ENCODE assay signal across 29 cellular contexts in the genomic region with DNA sequence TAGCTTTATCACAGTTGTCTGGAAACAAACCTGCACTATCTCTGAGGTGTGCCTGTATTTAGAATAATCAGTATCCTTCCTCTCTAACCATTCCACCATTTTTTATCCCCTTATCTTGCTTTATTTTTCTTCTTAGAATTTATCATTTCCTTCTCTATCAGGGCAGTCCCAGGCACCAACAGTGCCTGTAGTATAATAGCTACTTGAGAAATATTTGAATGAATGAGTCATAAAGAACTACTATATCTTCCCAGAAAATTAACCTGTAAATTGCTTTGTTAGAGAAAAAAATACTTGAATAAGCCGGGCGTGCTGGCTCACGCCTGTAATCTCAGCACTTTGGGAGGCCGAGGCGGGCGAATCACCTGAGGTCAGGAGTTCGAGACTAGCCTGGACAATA. TPM values are rescaled to one million over a fixed set of nuclear protein-coding genes. Genes with fewer than 3 reads are reported as not detected.
DNase-seq lines count a peak whose midpoint lies in the region; ATAC-seq, FAIRE-seq and TF ChIP-seq lines count a peak whose summit lies in the region.
"Had no signal": no experiment of that assay in that cellular context is flagged by ENCODE, and none has a peak within 500 bp of the region (broad histone marks: within the 10 kb centered on the region; RNA-seq: fewer than 3 reads in every experiment).

No MANE protein-coding gene starts in this region.

- H3K9me1 ChIP-seq in K562 (ENCODE audit: control insufficient read depth, insufficient read depth, low read length), result no peaks in the 10 kb centered on the region

- no peaks in the 10 kb centered on the region for H4K20me1 ChIP-seq in K562 (replicated peaks; ENCODE audit: control insufficient read depth, insufficient read depth, low read length)

- ATAC-seq in K562 (no peak), GM18505 (IDR thresholded peaks at IDR 0.05; ENCODE audit: unreplicated experiment) (no peak), T-cell (replicated peaks in 1 of 4) (no peak)
- ATAC-seq: body of pancreas; heart left ventricle; natural killer cell; right cardiac atrium; stimulated activated naive CD8-positive, alpha-beta T cell treated with anti-CD3 and anti-CD28 coated beads, Interleukin-15, Interleukin-2, amounts not matched to agents 100 U/mL and 50 U/mL, for 24 hours had no signal

- TF ChIP-seq POLR2A in K562 (conservative IDR thresholded peaks at IDR 0.05), result no peak
- TF ChIP-seq POLR2A in GM18505 (IDR thresholded peaks at IDR 0.05; ENCODE audit: borderline replicate concordance, extremely low read depth, insufficient read depth, insufficient read length), result no peak

- no peak overlapping the region for H3K9ac ChIP-seq in K562 (ENCODE audit: insufficient read depth in 1 of 2, low read depth in 2 of 2, low read length in 2 of 2)
- no peak overlapping the region for H3K9ac ChIP-seq in endodermal cell (ENCODE audit: extremely low read depth, low read length, poor library complexity, severe bottlenecking)
- H3K9ac ChIP-seq: SK-N-SH had no signal

- H2AFZ ChIP-seq in K562 (ENCODE audit: low read depth, low read length), result no peak overlapping the region

- no peaks in the 10 kb centered on the region for H3K79me2 ChIP-seq in K562 (ENCODE audit: control insufficient read depth, insufficient read depth, low read length)

- TF ChIP-seq CTCF in K562 (IDR thresholded peaks at IDR 0.05 in 2 of 3, conservative IDR thresholded peaks at IDR 0.05 in 1 of 3; ENCODE audit: insufficient read depth in 2 of 3, low read depth in 1 of 3, low read length in 3 of 3), result no peak
- TF ChIP-seq CTCF in endodermal cell (conservative IDR thresholded peaks at IDR 0.05), result no peak

- in situ Hi-C loops in K562 (cut with MboI), result no loop called here

- H3K27me3 ChIP-seq in K562 (ENCODE audit: control insufficient read depth in 2 of 2, insufficient read depth in 2 of 2, low read length in 2 of 2) (no peaks in the 10 kb centered on the region; a peak in 1 of 5 replicates), endodermal cell (ENCODE audit: control insufficient read depth, insufficient read depth, low read length, poor library complexity, severe bottlenecking) (no peaks in the 10 kb centered on the region)
- H3K27me3 ChIP-seq: body of pancreas, ovary had no signal

- H3K4me3 Mint-ChIP-seq in T-cell, result no peak overlapping the region
- no peak overlapping the region for H3K4me3 Mint-ChIP-seq in endodermal cell
- H3K4me3 Mint-ChIP-seq: activated B cell treated with CpG ODN at 0.5 μM for 24 hours; activated naive CD8-positive, alpha-beta T cell treated with anti-CD3 and anti-CD28 coated beads, Interleukin-2, amount 10 ng/mL, durations not matched to agents 7 days and 5 days; natural killer cell; T-helper 2 cell treated with Interferon-gamma antibody and Interleukin-4, amounts not matched to agents 5 μg/mL and 100 μg/mL, for 36 hours had no signal

- H3K36me3 ChIP-seq in K562 (ENCODE audit: control insufficient read depth, insufficient read depth, low read length) (no peaks in the 10 kb centered on the region), endodermal cell (ENCODE audit: control insufficient read depth, insufficient read depth, low read length) (no peaks in the 10 kb centered on the region)
- H3K36me3 ChIP-seq: BE2C, heart left ventricle, left ventricle myocardium inferior, ovary had no signal

- H3K4me2 ChIP-seq in K562 (ENCODE audit: insufficient read depth, low read length), result no peak overlapping the region
- H3K4me2 ChIP-seq: SK-N-SH had no signal

- TF ChIP-seq RAD21 in K562 (CRISPR knock-in tag; conservative IDR thresholded peaks at IDR 0.05 in 1 of 2, IDR thresholded peaks at IDR 0.05 in 1 of 2), result no peak

- DNase-seq in A172 (ENCODE audit: low spot score) (peak; percentile 62), HPDE6-E6E7 (ENCODE audit: extremely low spot score) (peak; percentile 73), K562 (ENCODE audit: extremely low read depth in 1 of 4, low spot score in 3 of 4) (no peak), kidney glomerular epithelial cell (lab: John Stamatoyannopoulos, UW) (peak; percentile 42), T-cell (no peak), OCI-M2 (lab: John Stamatoyannopoulos, UW; ENCODE audit: unreplicated experiment) (no peak), endodermal cell (no peak)
- DNase-seq: activated B cell treated with CpG ODN at 0.5 μM for 24 hours; activated CD4-positive, alpha-beta T cell treated with anti-CD3 and anti-CD28 coated beads, Interleukin-2, amount 50 U/mL, for 4 hours; activated naive CD8-positive, alpha-beta T cell treated with anti-CD3 and anti-CD28 coated beads, Interleukin-2, amount 10 ng/mL, durations not matched to agents 7 days and 5 days; BE2C; body of pancreas; cortex of kidney; heart left ventricle; KG1; left ventricle myocardium inferior; midbrain; natural killer cell; NCI-H2107; NCI-H524 treated with DMSO at 0.1 percent for 48 hours; ovary; right cardiac atrium; SK-N-SH; stimulated activated CD4-positive, alpha-beta T cell treated with anti-CD3 and anti-CD28 coated beads, Interleukin-12 subunit alpha, Interleukin-12 subunit beta, amount 100 ng/mL, for 4 hours; stimulated activated CD4-positive, alpha-beta T cell treated with anti-CD3 and anti-CD28 coated beads, Interleukin-4, amount 100 ng/mL, for 4 hours; stimulated activated naive CD8-positive, alpha-beta T cell treated with anti-CD3 and anti-CD28 coated beads, Interleukin-15, Interleukin-2, amounts not matched to agents 100 U/mL and 50 U/mL, for 24 hours had no signal

- H3K4me1 ChIP-seq in K562 (replicated peaks in 1 of 2; ENCODE audit: control insufficient read depth in 2 of 2, insufficient read depth in 2 of 2, low read length in 2 of 2) (no peaks in the 10 kb centered on the region), endodermal cell (ENCODE audit: control insufficient read depth, insufficient read depth, low read length) (no peaks in the 10 kb centered on the region)
- H3K4me1 ChIP-seq: BE2C, body of pancreas, heart left ventricle, left ventricle myocardium inferior had no signal

- intact Hi-C loops in K562 (cut with micrococcal nuclease), result no loop called here

- WGBS in K562 (ENCODE audit: insufficient coverage, low coverage, missing lambda C conversion rate), result 0% methylated on average over 3 of the region's 7 CpGs
- 92 to 100% methylated on average over 7 of the region's 7 CpGs for WGBS in endodermal cell (ENCODE audit: insufficient coverage in 1 of 2, insufficient read length in 1 of 2), 2 experiments

- CTCF ChIA-PET in K562 (lab: Yijun Ruan, JAX; ENCODE audit: low intra/inter-chr PET ratio), result no interaction called here
- CTCF ChIA-PET in T-cell (lab: Charles Lee), result interaction anchor here in 1 of 2 donors (0.6 to 1.1 kb wide), 3 partner anchors 148 to 1857 kb away, joined by 3 to 5 read pairs (median 5); no protein-coding TSS in a partner anchor

- H3K4me3 ChIP-seq in K562 (no peak overlapping the region), endodermal cell (ENCODE audit: low read length) (no peak overlapping the region)
- H3K4me3 ChIP-seq: body of pancreas, heart left ventricle, left ventricle myocardium inferior, ovary had no signal

- no peak overlapping the region for H3K27ac Mint-ChIP-seq in T-cell
- no peak overlapping the region for H3K27ac Mint-ChIP-seq in endodermal cell
- H3K27ac Mint-ChIP-seq: activated B cell treated with CpG ODN at 0.5 μM for 24 hours; activated naive CD8-positive, alpha-beta T cell treated with anti-CD3 and anti-CD28 coated beads, Interleukin-2, amount 10 ng/mL, durations not matched to agents 7 days and 5 days; activated T-helper 2 cell treated with anti-CD3 and anti-CD28 coated beads, Interferon-gamma antibody, Interleukin-2, Interleukin-4, amounts not matched to agents 10 μg/mL and 5 μg/mL and 100 μg/mL, durations not matched to agents 14 hours and 24 hours and 36 hours; natural killer cell; T-helper 2 cell treated with Interferon-gamma antibody and Interleukin-4, amounts not matched to agents 5 μg/mL and 100 μg/mL, for 36 hours had no signal

- H3K9me3 Mint-ChIP-seq in T-cell (no peaks in the 10 kb centered on the region), endodermal cell (no peaks in the 10 kb centered on the region)
- H3K9me3 Mint-ChIP-seq: activated B cell treated with CpG ODN at 0.5 μM for 24 hours; activated naive CD8-positive, alpha-beta T cell treated with anti-CD3 and anti-CD28 coated beads, Interleukin-2, amount 10 ng/mL, durations not matched to agents 7 days and 5 days; activated T-helper 2 cell treated with anti-CD3 and anti-CD28 coated beads, Interferon-gamma antibody, Interleukin-2, Interleukin-4, amounts not matched to agents 10 μg/mL and 5 μg/mL and 100 μg/mL, durations not matched to agents 14 hours and 24 hours and 36 hours; natural killer cell; T-helper 2 cell treated with Interferon-gamma antibody and Interleukin-4, amounts not matched to agents 5 μg/mL and 100 μg/mL, for 36 hours had no signal

- H3K4me1 Mint-ChIP-seq in T-cell (no peaks in the 10 kb centered on the region), endodermal cell (no peaks in the 10 kb centered on the region)
- H3K4me1 Mint-ChIP-seq: activated B cell treated with CpG ODN at 0.5 μM for 24 hours; activated naive CD8-positive, alpha-beta T cell treated with anti-CD3 and anti-CD28 coated beads, Interleukin-2, amount 10 ng/mL, durations not matched to agents 7 days and 5 days; natural killer cell had no signal

- H3K27ac ChIP-seq in K562 (ENCODE audit: extremely low read depth, low read depth, low read length) (no peak overlapping the region), endodermal cell (ENCODE audit: low read depth, low read length) (no peak overlapping the region)
- H3K27ac ChIP-seq: body of pancreas, heart left ventricle, left ventricle myocardium inferior, ovary had no signal

- FAIRE-seq in K562 (lab: Jason Lieb, UNC), result no peak

- POLR2A ChIA-PET in K562 (lab: Yijun Ruan, JAX), result no interaction called here
- POLR2A ChIA-PET in T-cell (lab: Charles Lee), result interaction anchor here in 1 of 2 donors (0.6 kb wide), 1 partner anchor 27 kb away, joined by 3 read pairs; no protein-coding TSS in a partner anchor

- H3K9me3 ChIP-seq in K562 (replicated peaks; ENCODE audit: control insufficient read depth, insufficient read depth, low read depth, low read length) (no peaks in the 10 kb centered on the region), endodermal cell (ENCODE audit: control insufficient read depth, low read length) (no peaks in the 10 kb centered on the region)
- H3K9me3 ChIP-seq: BE2C, body of pancreas, heart left ventricle, left ventricle myocardium inferior, ovary, SK-N-SH had no signal

- H3K27me3 Mint-ChIP-seq in T-cell, result peaks cover 21 to 23% of the 10 kb centered on the region in 2 donors
- H3K27me3 Mint-ChIP-seq in endodermal cell (ENCODE audit: insufficient read depth), result peaks cover 17% of the 10 kb centered on the region

- TF ChIP-seq EP300 in K562 (IDR thresholded peaks at IDR 0.05; ENCODE audit: low read length), result no peak

- H3K36me3 Mint-ChIP-seq in T-cell (no peaks in the 10 kb centered on the region), endodermal cell (ENCODE audit: low read depth) (no peaks in the 10 kb centered on the region)
- H3K36me3 Mint-ChIP-seq: activated naive CD8-positive, alpha-beta T cell treated with anti-CD3 and anti-CD28 coated beads, Interleukin-2, amount 10 ng/mL, durations not matched to agents 7 days and 5 days; natural killer cell had no signal

- no TSS peak for BruUV-seq in K562 (replicated peaks; lab: Mats Ljungman, UMichigan)

RNA-seq across cellular contexts. Expression of gene FOXJ2, which starts 21.2 kb away (rescaled TPM):
- 3.9 and 4.5 TPM in 2 replicates for total RNA-seq in A172 (2014; rRNA removed; shearing (Covaris generic))
- total RNA-seq in K562 (2011; cell fraction: chromatin; rRNA removed; ENCODE audit: low replicate concordance), result 4.7 and 7.3 TPM in 2 replicates
- total RNA-seq in K562 (2011; cell fraction: nucleolus; rRNA removed), result 4.7 and 4.9 TPM in 2 replicates
- total RNA-seq in K562 (2011; cell fraction: nucleoplasm; rRNA removed), result 4.8 and 7.8 TPM in 2 replicates
- 2.9 and 4.0 TPM in 2 replicates for total RNA-seq in K562 (2014; rRNA removed)
- 1.9 and 2.1 TPM in 2 replicates for total RNA-seq in K562 (2014; rRNA removed; fragmentation: Illumina TruSeq; extraction: Trizol)
- total RNA-seq in K562 (2015; rRNA removed; fragmentation: Illumina TruSeq; extraction: Trizol), result 2.4 and 2.5 TPM in 2 replicates
- total RNA-seq in K562 (2021), result 6.6 and 6.8 TPM in 2 replicates
- polyA plus RNA-seq in K562 (2011; rRNA removed), result 2.3 and 3.2 TPM in 2 replicates
- polyA plus RNA-seq in K562 (2011; cell fraction: cytosol; rRNA removed), result 1.6 and 2.1 TPM in 2 replicates
- 4.8 and 7.3 TPM in 2 replicates for polyA plus RNA-seq in K562 (2011; cell fraction: nucleus; rRNA removed)
- 5.1 and 6.6 TPM in 2 replicates for polyA plus RNA-seq in K562 (2012)
- polyA plus RNA-seq in K562 (2014; fragmentation: Illumina TruSeq; extraction: Trizol), result 5.7 and 7.5 TPM in 2 replicates
- polyA plus RNA-seq in K562 (2014; fragmentation: Nextera tagmentation; extraction: Ambion mirVana), result 1 to 10 TPM; 1.0 to 1.1 TPM
- 3.7 and 4.2 TPM in 2 replicates for polyA plus RNA-seq in K562 (2014; rRNA removed)
- 2.2 TPM in 2 replicates for polyA minus RNA-seq in K562 (2011; rRNA and poly(A)+ RNA removed)
- 2.2 and 3.4 TPM in 2 replicates for polyA minus RNA-seq in K562 (2011; cell fraction: cytosol; rRNA and poly(A)+ RNA removed)
- polyA minus RNA-seq in K562 (2011; cell fraction: nucleus; rRNA and poly(A)+ RNA removed), result 1.6 and 2.4 TPM in 2 replicates
- 10 to 100 TPM; 24.5 to 31.9 (median 28.2) TPM for total RNA-seq in T-cell
- total RNA-seq in endodermal cell, result 10 to 100 TPM; 10.8 to 21.2 TPM
- polyA plus RNA-seq in endodermal cell (2013, experiment 1 of 2), result 13.5 TPM
- polyA plus RNA-seq in endodermal cell (2013, experiment 2 of 2), result 13.4 TPM

RNA-seq across cellular contexts. Expression of gene C3AR1, which starts 54.8 kb away (rescaled TPM):
- 0.10 and 0.12 TPM in 2 replicates for total RNA-seq in A172 (2014; rRNA removed; shearing (Covaris generic))
- 8.0 and 9.9 TPM in 2 replicates for total RNA-seq in K562 (2011; cell fraction: chromatin; rRNA removed; ENCODE audit: low replicate concordance)
- total RNA-seq in K562 (2011; cell fraction: nucleolus; rRNA removed), result 8.6 and 12.2 TPM in 2 replicates
- 8.4 and 9.2 TPM in 2 replicates for total RNA-seq in K562 (2011; cell fraction: nucleoplasm; rRNA removed)
- 2.2 and 2.5 TPM in 2 replicates for total RNA-seq in K562 (2014; rRNA removed)
- total RNA-seq in K562 (2014; rRNA removed; fragmentation: Illumina TruSeq; extraction: Trizol), result 3.7 and 3.8 TPM in 2 replicates
- total RNA-seq in K562 (2015; rRNA removed; fragmentation: Illumina TruSeq; extraction: Trizol), result 2.4 and 2.5 TPM in 2 replicates
- total RNA-seq in K562 (2021), result 3.5 and 3.9 TPM in 2 replicates
- polyA plus RNA-seq in K562 (2011; rRNA removed), result 3.6 and 9.5 TPM in 2 replicates
- 4.2 and 13.5 TPM in 2 replicates for polyA plus RNA-seq in K562 (2011; cell fraction: cytosol; rRNA removed)
- 3.5 and 8.0 TPM in 2 replicates for polyA plus RNA-seq in K562 (2011; cell fraction: nucleus; rRNA removed)
- polyA plus RNA-seq in K562 (2012), result 4.2 and 4.7 TPM in 2 replicates
- polyA plus RNA-seq in K562 (2014; fragmentation: Illumina TruSeq; extraction: Trizol), result 7.0 and 7.2 TPM in 2 replicates
- 10 to 100 TPM; 11.5 to 12.9 TPM for polyA plus RNA-seq in K562 (2014; fragmentation: Nextera tagmentation; extraction: Ambion mirVana)
- polyA plus RNA-seq in K562 (2014; rRNA removed), result 4.7 and 5.3 TPM in 2 replicates
- 4.7 and 8.5 TPM in 2 replicates for polyA minus RNA-seq in K562 (2011; rRNA and poly(A)+ RNA removed)
- polyA minus RNA-seq in K562 (2011; cell fraction: cytosol; rRNA and poly(A)+ RNA removed), result 0.64 and 5.8 TPM in 2 replicates
- 1.8 and 2.4 TPM in 2 replicates for polyA minus RNA-seq in K562 (2011; cell fraction: nucleus; rRNA and poly(A)+ RNA removed)
- total RNA-seq in T-cell, result 1 to 10 TPM in 4 of 5 donors, under 1 TPM in 1; 0.68 to 5.1 (median 2.4) TPM
- total RNA-seq in endodermal cell, result not detected
- not detected for polyA plus RNA-seq in endodermal cell (2013, experiment 1 of 2)
- not detected for polyA plus RNA-seq in endodermal cell (2013, experiment 2 of 2)

Comparison
In these comparisons a context has a peak if more than half of its experiments do, and no peak if none do; other contexts are left out.
1. DNase-seq: peak in A172 (single experiment), HPDE6-E6E7 (single experiment) and kidney glomerular epithelial cell (single experiment); none in K562 (0 of 4), T-cell (0 of 34), OCI-M2 (single experiment) and endodermal cell (single experiment).